23 cellular contexts compared by ENCODE assay signal in the genomic region with DNA sequence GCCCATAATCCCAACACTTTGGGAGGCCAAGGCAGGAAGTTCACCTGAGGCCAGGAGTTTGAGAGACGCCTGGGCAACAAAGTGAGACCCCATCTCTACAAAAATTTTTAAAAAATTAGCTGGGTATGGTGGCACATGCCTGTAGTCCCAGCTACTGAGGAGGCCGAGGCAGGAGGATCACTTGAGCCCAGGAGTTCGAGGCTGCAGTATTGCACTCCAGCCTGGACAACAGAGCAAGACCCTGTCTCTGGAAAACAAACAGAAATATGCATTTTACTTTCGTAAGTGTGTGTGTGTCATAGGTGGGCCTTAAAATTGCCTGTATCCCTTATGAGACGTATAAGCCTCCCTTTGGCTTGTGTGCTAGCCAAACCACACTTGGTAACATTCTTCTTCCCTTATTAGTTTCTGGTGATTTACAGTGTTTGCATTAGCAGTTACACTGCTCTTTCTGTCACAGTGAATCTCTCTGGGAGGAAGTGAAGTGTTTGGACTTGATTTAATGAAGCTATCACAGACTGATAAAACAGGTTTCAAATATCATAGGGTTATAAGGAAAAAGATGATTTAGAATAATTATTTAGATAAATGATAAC. TPM values are rescaled to one million over a fixed set of nuclear protein-coding genes. Genes with fewer than 3 reads are reported as not detected.
A peak's percentile ranks its signal among the peaks of the same experiment; 100 is the strongest.
DNase-seq lines count a peak whose midpoint lies in the region; ATAC-seq, FAIRE-seq and TF ChIP-seq lines count a peak whose summit lies in the region.
"Had no signal": no experiment of that assay in that cellular context is flagged by ENCODE, and none has a peak within 500 bp of the region (broad histone marks: within the 10 kb centered on the region; RNA-seq: fewer than 3 reads in every experiment).

No MANE protein-coding gene starts in this region.

- H3K79me2 ChIP-seq in HepG2 (ENCODE audit: insufficient read depth, low read length), result no peaks in the 10 kb centered on the region
- no peaks in the 10 kb centered on the region for H3K79me2 ChIP-seq in astrocyte (ENCODE audit: insufficient read depth, low read length)

- BruUV-seq in HepG2 (replicated peaks; lab: Mats Ljungman, UMichigan), result no TSS peak

- intact Hi-C loops in HepG2 (cut with micrococcal nuclease; ENCODE audit: unreplicated experiment), result loop anchor here (2.0 kb wide), 1 partner anchor 19 kb away; no protein-coding TSS in a partner anchor
- intact Hi-C loops in right lobe of liver (cut with DNase I), result no loop called here
- intact Hi-C loops in activated T-helper 2 cell treated with anti-CD3 and anti-CD28 coated beads, Interferon-gamma antibody, Interleukin-2, Interleukin-4, amounts not matched to agents 10 μg/mL and 5 μg/mL and 100 μg/mL, durations not matched to agents 14 hours and 24 hours and 36 hours (cut with micrococcal nuclease), result no loop called here

- in situ Hi-C loops in HepG2 (cut with HindIII; ENCODE audit: extremely low pct_ligation_motif_present, low pct_unique_long_range_greater_than_20kb), result no loop called here

- TF ChIP-seq EP300 in HepG2 (IDR thresholded peaks at IDR 0.05; ENCODE audit: low read depth in 2 of 2, low read length in 2 of 2) (no peak), HepG2 (CRISPR knock-in tag; IDR thresholded peaks at IDR 0.05; ENCODE audit: borderline replicate concordance) (no peak)

- H4K20me1 ChIP-seq in HepG2 (ENCODE audit: insufficient read depth, low read length) (no peaks in the 10 kb centered on the region), astrocyte (ENCODE audit: insufficient read depth, low read length) (no peaks in the 10 kb centered on the region)

- ATAC-seq in HepG2 (no peak), right lobe of liver (no peak), omental fat pad (ENCODE audit: low FRiP score) (no peak)

- TF ChIP-seq RAD21 in HepG2 (CRISPR knock-in tag; IDR thresholded peaks at IDR 0.05), result no peak

- no peak for TF ChIP-seq CTCF in HepG2 (CRISPR knock-in tag; IDR thresholded peaks at IDR 0.05)
- TF ChIP-seq CTCF in right lobe of liver (IDR thresholded peaks at IDR 0.05), result no peak
- no peak for TF ChIP-seq CTCF in astrocyte (IDR thresholded peaks at IDR 0.05; ENCODE audit: insufficient read depth, low read depth, low read length)
- no peak for TF ChIP-seq CTCF in omental fat pad (IDR thresholded peaks at IDR 0.05)

- H3K4me1 Mint-ChIP-seq in astrocyte (ENCODE audit: low read depth, unreplicated experiment), result peaks cover 5% of the 10 kb centered on the region
- no peaks in the 10 kb centered on the region for H3K4me1 Mint-ChIP-seq in activated T-helper 2 cell treated with anti-CD3 and anti-CD28 coated beads, Interferon-gamma antibody, Interleukin-2, Interleukin-4, amounts not matched to agents 10 μg/mL and 5 μg/mL and 100 μg/mL, durations not matched to agents 14 hours and 24 hours and 36 hours (ENCODE audit: low read depth)
- H3K4me1 Mint-ChIP-seq: CD8-positive, alpha-beta memory T cell had no signal

- H3K36me3 ChIP-seq in HepG2 (replicated peaks in 1 of 2; ENCODE audit: control insufficient read depth in 1 of 2, insufficient read depth in 2 of 2, low read length in 2 of 2) (no peaks in the 10 kb centered on the region), right lobe of liver (no peaks in the 10 kb centered on the region), astrocyte (ENCODE audit: insufficient read depth, low read length) (no peaks in the 10 kb centered on the region)
- H3K36me3 ChIP-seq: Peyer's patch had no signal

- H3K9ac ChIP-seq in HepG2 (ENCODE audit: insufficient read depth, low read depth, low read length), result no peak overlapping the region
- no peak overlapping the region for H3K9ac ChIP-seq in astrocyte (ENCODE audit: low read length)

- no peaks in the 10 kb centered on the region for H3K9me3 ChIP-seq in HepG2 (ENCODE audit: low read length)
- H3K9me3 ChIP-seq in right lobe of liver, result no peaks in the 10 kb centered on the region
- H3K9me3 ChIP-seq in astrocyte (ENCODE audit: insufficient read depth, low read depth, low read length), result no peaks in the 10 kb centered on the region
- H3K9me3 ChIP-seq: Peyer's patch had no signal

- POLR2A ChIA-PET in HepG2 (lab: Yijun Ruan, JAX), result no interaction called here

- H3K4me2 ChIP-seq in HepG2 (ENCODE audit: low read depth, low read length) (no peak overlapping the region), astrocyte (ENCODE audit: low read length) (no peak overlapping the region)

- H3K9me3 Mint-ChIP-seq in astrocyte (ENCODE audit: unreplicated experiment), result peaks cover 5% of the 10 kb centered on the region
- H3K9me3 Mint-ChIP-seq in activated T-helper 2 cell treated with anti-CD3 and anti-CD28 coated beads, Interferon-gamma antibody, Interleukin-2, Interleukin-4, amounts not matched to agents 10 μg/mL and 5 μg/mL and 100 μg/mL, durations not matched to agents 14 hours and 24 hours and 36 hours, result no peaks in the 10 kb centered on the region

- H3K36me3 Mint-ChIP-seq in astrocyte (ENCODE audit: low read depth, unreplicated experiment), result peaks cover 9% of the 10 kb centered on the region
- no peaks in the 10 kb centered on the region for H3K36me3 Mint-ChIP-seq in activated T-helper 2 cell treated with anti-CD3 and anti-CD28 coated beads, Interferon-gamma antibody, Interleukin-2, Interleukin-4, amounts not matched to agents 10 μg/mL and 5 μg/mL and 100 μg/mL, durations not matched to agents 14 hours and 24 hours and 36 hours (ENCODE audit: low read depth)

- H3K4me1 ChIP-seq in HepG2 (ENCODE audit: insufficient read depth, low read length), result peaks cover 46% of the 10 kb centered on the region
- peaks cover 0 to 16% (median 0%) of the 10 kb centered on the region in 4 donors for H3K4me1 ChIP-seq in right lobe of liver
- H3K4me1 ChIP-seq in astrocyte (ENCODE audit: insufficient read depth, low read length), result no peaks in the 10 kb centered on the region
- H3K4me1 ChIP-seq: Peyer's patch had no signal

- FAIRE-seq in HepG2 (lab: Jason Lieb, UNC), result no peak
- no peak for FAIRE-seq in astrocyte (lab: Jason Lieb, UNC)
- FAIRE-seq: H54 had no signal

- 95% methylated on average over 3 of the region's 5 CpGs for WGBS in HepG2 (ENCODE audit: low lambda C conversion rate)
- 91% methylated on average over 5 of the region's 5 CpGs for WGBS in right lobe of liver (ENCODE audit: insufficient coverage, low coverage, low lambda C conversion rate, missing lambda C conversion rate)

- H3K4me3 ChIP-seq in HepG2 (replicated peaks in 1 of 3; ENCODE audit: insufficient read depth in 1 of 3, low read depth in 2 of 3, low read length in 3 of 3), result no peak overlapping the region
- H3K4me3 ChIP-seq in right lobe of liver, result no peak overlapping the region
- H3K4me3 ChIP-seq in astrocyte (ENCODE audit: insufficient read depth, low read depth, low read length), result no peak overlapping the region
- H3K4me3 ChIP-seq: Peyer's patch had no signal

- H3K27me3 Mint-ChIP-seq in astrocyte (ENCODE audit: low read depth, unreplicated experiment), result no peaks in the 10 kb centered on the region
- no peaks in the 10 kb centered on the region for H3K27me3 Mint-ChIP-seq in activated T-helper 2 cell treated with anti-CD3 and anti-CD28 coated beads, Interferon-gamma antibody, Interleukin-2, Interleukin-4, amounts not matched to agents 10 μg/mL and 5 μg/mL and 100 μg/mL, durations not matched to agents 14 hours and 24 hours and 36 hours (ENCODE audit: low read depth)

- no peak overlapping the region for H3K4me3 Mint-ChIP-seq in astrocyte (ENCODE audit: unreplicated experiment)
- H3K4me3 Mint-ChIP-seq in activated T-helper 2 cell treated with anti-CD3 and anti-CD28 coated beads, Interferon-gamma antibody, Interleukin-2, Interleukin-4, amounts not matched to agents 10 μg/mL and 5 μg/mL and 100 μg/mL, durations not matched to agents 14 hours and 24 hours and 36 hours (ENCODE audit: low read depth), result no peak overlapping the region
- H3K4me3 Mint-ChIP-seq: CD8-positive, alpha-beta memory T cell had no signal

- DNase-seq in HepG2 (ENCODE audit: low spot score), result no peak
- no peak for DNase-seq in right lobe of liver
- peak; percentile 55 for DNase-seq in astrocyte (ENCODE audit: low read depth)
- DNase-seq in mesenteric fat pad (ENCODE audit: low spot score), result peak; percentile 26
- DNase-seq in omental fat pad (ENCODE audit: low spot score), result no peak
- no peak for DNase-seq in GM03348 (ENCODE audit: low spot score)
- DNase-seq in activated T-helper 2 cell treated with anti-CD3 and anti-CD28 coated beads, Interferon-gamma antibody, Interleukin-2, Interleukin-4, amounts not matched to agents 10 μg/mL and 5 μg/mL and 100 μg/mL, durations not matched to agents 14 hours and 24 hours and 36 hours (ENCODE audit: low spot score), result no peak
- no peak for DNase-seq in SIG-M5 (lab: John Stamatoyannopoulos, UW)
- DNase-seq: 8988T; AML-193; Calu3; CD8-positive, alpha-beta memory T cell; DMS153; KBM-7; NCI-H1092 treated with DMSO at 0.1 percent for 48 hours; NCI-H146; NCI-H2029; NCI-H226; NCI-H510A treated with DMSO at 0.1 percent for 48 hours; NCI-H748 treated with DMSO at 0.1 percent for 48 hours; Peyer's patch had no signal

- H3K27ac ChIP-seq in HepG2 (ENCODE audit: extremely low read length, insufficient read depth, low read length) (no peak overlapping the region), right lobe of liver (no peak overlapping the region), astrocyte (ENCODE audit: low read depth, low read length) (no peak overlapping the region)
- H3K27ac ChIP-seq: C4-2B, Peyer's patch had no signal

- no peak overlapping the region for H3K27ac Mint-ChIP-seq in astrocyte (ENCODE audit: unreplicated experiment)
- no peak overlapping the region for H3K27ac Mint-ChIP-seq in activated T-helper 2 cell treated with anti-CD3 and anti-CD28 coated beads, Interferon-gamma antibody, Interleukin-2, Interleukin-4, amounts not matched to agents 10 μg/mL and 5 μg/mL and 100 μg/mL, durations not matched to agents 14 hours and 24 hours and 36 hours
- H3K27ac Mint-ChIP-seq: CD8-positive, alpha-beta memory T cell had no signal

- no peak overlapping the region for H2AFZ ChIP-seq in HepG2 (ENCODE audit: low read length)
- no peak overlapping the region for H2AFZ ChIP-seq in astrocyte (ENCODE audit: low read depth, low read length)

- TF ChIP-seq POLR2A in HepG2 (IDR thresholded peaks at IDR 0.05; ENCODE audit: insufficient read depth in 1 of 2, low read depth in 2 of 2, low read length in 2 of 2) (no peak), right lobe of liver (IDR thresholded peaks at IDR 0.05) (no peak)

- no peaks in the 10 kb centered on the region for H3K27me3 ChIP-seq in HepG2 (ENCODE audit: control insufficient read depth in 1 of 2, insufficient read depth in 2 of 2, low read length in 2 of 2)
- no peaks in the 10 kb centered on the region for H3K27me3 ChIP-seq in right lobe of liver
- H3K27me3 ChIP-seq in astrocyte (ENCODE audit: insufficient read depth, low read length), result no peaks in the 10 kb centered on the region
- H3K27me3 ChIP-seq: Peyer's patch had no signal

- CTCF ChIA-PET in HepG2 (lab: Yijun Ruan, JAX; ENCODE audit: low intra/inter-chr PET ratio, low total read pairs), result no interaction called here

RNA-seq across cellular contexts. Expression of a gene that starts 48.9 kb away (rescaled TPM):
- total RNA-seq in HepG2 (2016; rRNA removed; fragmentation: Illumina TruSeq; extraction: Trizol) (0.03 and 0.09 TPM in 2 replicates), right lobe of liver (under 1 TPM; 0.31 to 0.55 (median 0.35) TPM), astrocyte (6.8 and 11.4 TPM in 2 replicates), mesenteric fat pad (0.32 TPM), omental fat pad (under 1 TPM; 0.13 to 0.96 (median 0.39) TPM)
- total RNA-seq in HepG2 (2016; cell fraction: cytosol; rRNA removed; fragmentation: Illumina TruSeq; extraction: Trizol; ENCODE audit: low read depth), result 0.20 TPM in 1 of 2 replicates, not detected in the other
- total RNA-seq in HepG2 (2016; cell fraction: insoluble cytoplasmic fraction; rRNA removed; fragmentation: Illumina TruSeq; extraction: Trizol), result 0.06 and 0.07 TPM in 2 replicates
- 0.09 and 0.10 TPM in 2 replicates for total RNA-seq in HepG2 (2016; cell fraction: membrane; rRNA removed; fragmentation: Illumina TruSeq; extraction: Trizol)
- total RNA-seq in HepG2 (2016; cell fraction: nucleus; rRNA removed; fragmentation: Illumina TruSeq; extraction: Trizol), result 0.06 and 0.09 TPM in 2 replicates
- polyA plus RNA-seq in HepG2 (2011; rRNA removed), result 0.08 and 0.09 TPM in 2 replicates
- polyA plus RNA-seq in HepG2 (2011; cell fraction: cytosol; rRNA removed), result 0.03 and 0.05 TPM in 2 replicates
- 0.39 and 0.78 TPM in 2 replicates for polyA plus RNA-seq in HepG2 (2011; cell fraction: nucleus; rRNA removed)
- polyA plus RNA-seq in HepG2 (2012), result 0.23 and 0.25 TPM in 2 replicates
- not detected in 2 replicates for polyA plus RNA-seq in HepG2 (2016; cell fraction: cytosol; fragmentation: Illumina TruSeq; extraction: Trizol; ENCODE audit: low read depth)
- polyA plus RNA-seq in HepG2 (2016; cell fraction: insoluble cytoplasmic fraction; fragmentation: Illumina TruSeq; extraction: Trizol; ENCODE audit: low read depth), result 0.10 TPM in 1 of 2 replicates, not detected in the other
- polyA plus RNA-seq in HepG2 (2016; cell fraction: membrane; fragmentation: Illumina TruSeq; extraction: Trizol; ENCODE audit: low read depth), result not detected in 2 replicates
- 0.15 TPM in 1 of 2 replicates, not detected in the other for polyA plus RNA-seq in HepG2 (2016; cell fraction: nucleus; fragmentation: Illumina TruSeq; extraction: Trizol; ENCODE audit: insufficient read depth, low read depth)
- 0.02 and 0.26 TPM in 2 replicates for polyA minus RNA-seq in HepG2 (2011; rRNA and poly(A)+ RNA removed; ENCODE audit: low replicate concordance)
- polyA minus RNA-seq in HepG2 (2011; cell fraction: cytosol; rRNA and poly(A)+ RNA removed), result 0.09 and 0.20 TPM in 2 replicates
- 0.39 and 1.2 TPM in 2 replicates for polyA minus RNA-seq in HepG2 (2011; cell fraction: nucleus; rRNA and poly(A)+ RNA removed)
- 0.28 and 0.37 TPM in 2 replicates for total RNA-seq in activated T-helper 2 cell treated with anti-CD3 and anti-CD28 coated beads, Interferon-gamma antibody, Interleukin-2, Interleukin-4, amounts not matched to agents 10 μg/mL and 5 μg/mL and 100 μg/mL, durations not matched to agents 14 hours and 24 hours and 36 hours
- polyA plus RNA-seq: CD8-positive, alpha-beta memory T cell had no signal

Comparison
In these comparisons a context has a peak if more than half of its experiments do, and no peak if none do; other contexts are left out.
1. DNase-seq: peak in astrocyte (single experiment) and mesenteric fat pad (single experiment); none in HepG2 (single experiment), right lobe of liver (0 of 3), omental fat pad (single experiment), GM03348 (single experiment), activated T-helper 2 cell treated with anti-CD3 and anti-CD28 coated beads, Interferon-gamma antibody, Interleukin-2, Interleukin-4, amounts not matched to agents 10 μg/mL and 5 μg/mL and 100 μg/mL, durations not matched to agents 14 hours and 24 hours and 36 hours (single experiment) and SIG-M5 (single experiment).